ENCODE assay signal across 8 cellular contexts in genomic region chr19:8319807-8320520, GRCh38. TPM values are rescaled to one million over a fixed set of nuclear protein-coding genes. Genes with fewer than 3 reads are reported as not detected.
A peak's percentile ranks its signal among the peaks of the same experiment; 100 is the strongest.
DNase-seq lines count a peak whose midpoint lies in the region; ATAC-seq and TF ChIP-seq lines count a peak whose summit lies in the region.

No MANE protein-coding gene starts in this region.

- no peaks in the 10 kb centered on the region for H3K9me3 Mint-ChIP-seq in chondrocyte (ENCODE audit: low read depth)

- H3K27ac Mint-ChIP-seq in chondrocyte (ENCODE audit: unreplicated experiment) = peak overlapping the region; percentile 98

- H3K36me3 Mint-ChIP-seq in chondrocyte (ENCODE audit: low read depth) = peaks cover 12% of the 10 kb centered on the region

- no peak for DNase-seq in Jurkat, Clone E6-1 (ENCODE audit: low read depth, low spot score)
- DNase-seq in chondrocyte (ENCODE audit: low spot score) = no peak
- no peak for DNase-seq in SW480 (ENCODE audit: low spot score)

- ATAC-seq in HG03097 (IDR thresholded peaks at IDR 0.05; ENCODE audit: low FRiP score, unreplicated experiment) (no peak), HG02840 (IDR thresholded peaks at IDR 0.05; ENCODE audit: low FRiP score, unreplicated experiment) (no peak), GM18868 (IDR thresholded peaks at IDR 0.05; ENCODE audit: unreplicated experiment) (no peak)

- no peak overlapping the region for H3K27ac ChIP-seq in ACC112 (ENCODE audit: low read depth, low read length)
- no peak overlapping the region for H3K27ac ChIP-seq in muscle layer of colon (ENCODE audit: low read depth, low read length)

- H3K9ac ChIP-seq in muscle layer of colon (ENCODE audit: low read length) = peak overlapping the region; percentile 100

- peaks cover 42% of the 10 kb centered on the region for H3K79me2 ChIP-seq in ACC112 (ENCODE audit: control insufficient read depth, insufficient read depth, low read length, unreplicated experiment)

- peak overlapping the region; percentile 99 for H3K4me3 Mint-ChIP-seq in chondrocyte (ENCODE audit: unreplicated experiment)

- H3K27me3 ChIP-seq in ACC112 (ENCODE audit: insufficient read depth, low read length) = no peaks in the 10 kb centered on the region
- no peaks in the 10 kb centered on the region for H3K27me3 ChIP-seq in muscle layer of colon (ENCODE audit: control insufficient read depth in 1 of 2, insufficient read depth in 2 of 2, low read length in 2 of 2)

- no peak for TF ChIP-seq CTCF in chondrocyte (IDR thresholded peaks at IDR 0.05)

- no peaks in the 10 kb centered on the region for H3K27me3 Mint-ChIP-seq in chondrocyte (ENCODE audit: low read depth)

- H3K4me3 ChIP-seq in ACC112 (ENCODE audit: low read depth, low read length) (peak overlapping the region; percentile 96), muscle layer of colon (ENCODE audit: low read depth in 1 of 2, low read length in 2 of 2) (peak overlapping the region; percentile 88 to 99)
- peak overlapping the region; percentile 100 for H3K4me3 ChIP-seq in Jurkat, Clone E6-1 (ENCODE audit: low read length)

- H3K36me3 ChIP-seq in ACC112 (ENCODE audit: insufficient read depth, low read length) = peaks cover 5% of the 10 kb centered on the region; the same call in 1 of the 2 replicates
- peaks cover 39% of the 10 kb centered on the region for H3K36me3 ChIP-seq in muscle layer of colon (ENCODE audit: insufficient read depth, low read length)

- H3K4me1 ChIP-seq in ACC112 (ENCODE audit: control insufficient read depth, insufficient read depth, low read length, unreplicated experiment) (peaks cover 12% of the 10 kb centered on the region), muscle layer of colon (ENCODE audit: insufficient read depth, low read length) (peaks cover 31% of the 10 kb centered on the region)

- H3K4me1 Mint-ChIP-seq in chondrocyte (ENCODE audit: low read depth) = peaks cover 28% of the 10 kb centered on the region

- H2AFZ ChIP-seq in ACC112 (ENCODE audit: low read length, unreplicated experiment) = no peak overlapping the region

- H3K9me3 ChIP-seq in muscle layer of colon (ENCODE audit: low read length) = no peaks in the 10 kb centered on the region

RNA-seq across cellular contexts. Expression of gene NDUFA7, which starts 1.2 kb away (rescaled TPM):
- 195 TPM for polyA plus RNA-seq in Jurkat, Clone E6-1 (2012; ENCODE audit: insufficient read depth, insufficient read length)
- total RNA-seq in chondrocyte = 25.0 to 34.1 TPM (median 26.6 TPM) in 3 replicates

RNA-seq across cellular contexts. Expression of gene RPS28, which starts 1.3 kb away (rescaled TPM):
- 1,014 TPM for polyA plus RNA-seq in Jurkat, Clone E6-1 (2012; ENCODE audit: insufficient read depth, insufficient read length)
- 1,057 to 1,248 TPM (median 1,100 TPM) in 3 replicates for total RNA-seq in chondrocyte

RNA-seq across cellular contexts. Expression of gene CD320, which starts 11.8 kb away (rescaled TPM):
- polyA plus RNA-seq in Jurkat, Clone E6-1 (2012; ENCODE audit: insufficient read depth, insufficient read length) = 63.5 TPM
- 39.3 to 44.0 TPM (median 41.7 TPM) in 3 replicates for total RNA-seq in chondrocyte

RNA-seq across cellular contexts. Expression of gene KANK3, which starts 23.1 kb away (rescaled TPM):
- 1.7 TPM for polyA plus RNA-seq in Jurkat, Clone E6-1 (2012; ENCODE audit: insufficient read depth, insufficient read length)
- total RNA-seq in chondrocyte = 0.56 to 1.2 TPM (median 1.2 TPM) in 3 replicates

RNA-seq across cellular contexts. Expression of gene ANGPTL4, which starts 44.0 kb away (rescaled TPM):
- 1.4 TPM for polyA plus RNA-seq in Jurkat, Clone E6-1 (2012; ENCODE audit: insufficient read depth, insufficient read length)
- 56.4 to 143 TPM (median 127 TPM) in 3 replicates for total RNA-seq in chondrocyte
